ENCODE assay signal across 11 cellular contexts in the genomic region with DNA sequence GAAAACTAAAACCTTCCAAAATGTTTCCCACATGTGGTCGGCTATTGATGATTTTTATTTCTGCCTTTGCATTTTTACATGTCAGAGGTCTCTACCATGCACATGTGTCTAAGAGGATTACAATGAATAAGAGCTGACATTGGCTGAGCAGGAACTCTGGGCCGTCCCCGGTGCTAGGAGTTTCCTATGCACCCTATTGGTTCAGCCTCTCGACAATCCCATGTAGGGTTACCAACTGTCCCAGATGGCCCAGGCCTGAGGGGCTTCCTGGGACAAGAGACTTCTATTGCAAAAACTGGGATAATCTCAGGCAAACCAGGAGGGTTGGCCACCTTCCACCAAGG.
DNase-seq lines count a peak whose midpoint lies in the region; ATAC-seq and TF ChIP-seq lines count a peak whose summit lies in the region.
"Had no signal": no experiment of that assay in that cellular context is flagged by ENCODE, and none has a peak within 500 bp of the region (broad histone marks: within the 10 kb centered on the region; RNA-seq: fewer than 3 reads in every experiment).

No MANE protein-coding gene starts in this region.

- peaks cover 20% of the 10 kb centered on the region; the same call in 1 of the 2 replicates for H3K4me1 ChIP-seq in PC-3 (ENCODE audit: insufficient read depth, low read length)
- H3K4me1 ChIP-seq: upper lobe of right lung had no signal

- no peak overlapping the region for H3K9ac ChIP-seq in PC-3 (ENCODE audit: low read length)

- H3K27ac ChIP-seq in PC-3 (ENCODE audit: low read length): no peak overlapping the region
- H3K27ac ChIP-seq: upper lobe of right lung had no signal

- H3K36me3 ChIP-seq in PC-3 (ENCODE audit: low read depth, low read length): no peaks in the 10 kb centered on the region
- H3K36me3 ChIP-seq: upper lobe of right lung had no signal

- CTCF ChIA-PET in activated naive CD4-positive, alpha-beta T cell treated with anti-CD3 and anti-CD28 coated beads for 36 hours (lab: Charles Lee): interaction anchor here (1.4 kb wide), 1 partner anchor 115 kb away, joined by 4 read pairs; the partner anchor contains the start of gene TNRC6C
- CTCF ChIA-PET in PC-3 (lab: Charles Lee): no interaction called here

- H2AFZ ChIP-seq in PC-3 (ENCODE audit: low read length): no peak overlapping the region

- H3K9me3 Mint-ChIP-seq in activated naive CD4-positive, alpha-beta T cell treated with anti-CD3 and anti-CD28 coated beads for 36 hours: no peaks in the 10 kb centered on the region
- H3K9me3 Mint-ChIP-seq in central memory CD8-positive, alpha-beta T cell: no peaks in the 10 kb centered on the region
- no peaks in the 10 kb centered on the region for H3K9me3 Mint-ChIP-seq in stimulated activated effector memory CD8-positive, alpha-beta T cell treated with anti-CD3 and anti-CD28 coated beads, Interleukin-12 subunit alpha, Interleukin-12 subunit beta, amount 100 ng/mL, for 72 hours

- no TSS peak for BruUV-seq in PC-3 (replicated peaks; lab: Mats Ljungman, UMichigan)

- H3F3A ChIP-seq in PC-3 (ENCODE audit: low read length, unreplicated experiment): no peaks in the 10 kb centered on the region

- H3K4me1 Mint-ChIP-seq in activated naive CD4-positive, alpha-beta T cell treated with anti-CD3 and anti-CD28 coated beads for 36 hours (ENCODE audit: low read depth): peaks cover 54% of the 10 kb centered on the region
- H3K4me1 Mint-ChIP-seq in central memory CD8-positive, alpha-beta T cell: peaks cover 62% of the 10 kb centered on the region
- peaks cover 70% of the 10 kb centered on the region for H3K4me1 Mint-ChIP-seq in stimulated activated effector memory CD8-positive, alpha-beta T cell treated with anti-CD3 and anti-CD28 coated beads, Interleukin-12 subunit alpha, Interleukin-12 subunit beta, amount 100 ng/mL, for 72 hours

- intact Hi-C loops in activated naive CD4-positive, alpha-beta T cell treated with anti-CD3 and anti-CD28 coated beads for 36 hours (cut with micrococcal nuclease): loop anchor here (1.0 to 10.0 kb wide), 7 partner anchors 39 to 398 kb away; partner anchors contain the start of genes TMC8 and TNRC6C
- intact Hi-C loops in PC-3 (cut with micrococcal nuclease): no loop called here

- peaks cover 4% of the 10 kb centered on the region; the same call in 1 of the 2 replicates for H3K9me3 ChIP-seq in PC-3 (ENCODE audit: low read length)
- H3K9me3 ChIP-seq: upper lobe of right lung had no signal

- H3K4me3 ChIP-seq in PC-3 (ENCODE audit: low read length): no peak overlapping the region
- H3K4me3 ChIP-seq: upper lobe of right lung had no signal

- peak overlapping the region; percentile 81 for H3K27ac Mint-ChIP-seq in activated naive CD4-positive, alpha-beta T cell treated with anti-CD3 and anti-CD28 coated beads for 36 hours
- H3K27ac Mint-ChIP-seq in central memory CD8-positive, alpha-beta T cell (ENCODE audit: low read depth): peak overlapping the region; percentile 90
- peak overlapping the region; percentile 4 for H3K27ac Mint-ChIP-seq in stimulated activated effector memory CD8-positive, alpha-beta T cell treated with anti-CD3 and anti-CD28 coated beads, Interleukin-12 subunit alpha, Interleukin-12 subunit beta, amount 100 ng/mL, for 72 hours

- H3K27me3 ChIP-seq in PC-3 (ENCODE audit: low read length): peaks cover 5% of the 10 kb centered on the region; the same call in 1 of the 2 replicates
- H3K27me3 ChIP-seq: upper lobe of right lung had no signal

- peak; percentile 41 for DNase-seq in activated naive CD4-positive, alpha-beta T cell treated with anti-CD3 and anti-CD28 coated beads for 36 hours
- DNase-seq in activated naive CD4-positive, alpha-beta T cell treated with Interleukin-2 at 50 U/mL for 16 hours: no peak
- DNase-seq in PC-3 (no peak), HUDEP-2 (lab: John Stamatoyannopoulos, UW; ENCODE audit: unreplicated experiment in 76 of 76) (no peak)
- DNase-seq in central memory CD8-positive, alpha-beta T cell (ENCODE audit: low spot score in 2 of 2): no peak
- no peak for DNase-seq in stimulated activated effector memory CD8-positive, alpha-beta T cell treated with anti-CD3 and anti-CD28 coated beads, Interleukin-12 subunit alpha, Interleukin-12 subunit beta, amount 100 ng/mL, for 72 hours (ENCODE audit: low spot score in 2 of 2)
- DNase-seq: NCI-H2171, occipital lobe had no signal

- POLR2A ChIA-PET in PC-3 (lab: Charles Lee; ENCODE audit: unreplicated experiment): no interaction called here

- no peak; the same call in 1 of the 2 replicates for ATAC-seq in PC-3
- no peak for ATAC-seq in central memory CD8-positive, alpha-beta T cell (replicated peaks; ENCODE audit: extremely low read depth, poor library complexity, severe bottlenecking)
- peak; percentile 9 for ATAC-seq in stimulated activated effector memory CD8-positive, alpha-beta T cell treated with anti-CD3 and anti-CD28 coated beads, Interleukin-12 subunit alpha, Interleukin-12 subunit beta, amount 100 ng/mL, for 72 hours
- ATAC-seq in HG02885 (IDR thresholded peaks at IDR 0.05; ENCODE audit: poor library complexity, unreplicated experiment): no peak
- ATAC-seq in HG02852 (IDR thresholded peaks at IDR 0.05; ENCODE audit: unreplicated experiment): no peak

- H3K79me2 ChIP-seq in PC-3 (ENCODE audit: low read length): no peaks in the 10 kb centered on the region

- no peaks in the 10 kb centered on the region for H3K9me2 ChIP-seq in PC-3 (replicated peaks; ENCODE audit: low read length)

- no peak for TF ChIP-seq CTCF in PC-3 (conservative IDR thresholded peaks at IDR 0.05; ENCODE audit: low read depth, low read length)

- H3K27me3 Mint-ChIP-seq in activated naive CD4-positive, alpha-beta T cell treated with anti-CD3 and anti-CD28 coated beads for 36 hours (ENCODE audit: low read depth): peaks cover 8% of the 10 kb centered on the region
- H3K27me3 Mint-ChIP-seq in central memory CD8-positive, alpha-beta T cell: no peaks in the 10 kb centered on the region

- no peak overlapping the region for H3K4me3 Mint-ChIP-seq in activated naive CD4-positive, alpha-beta T cell treated with anti-CD3 and anti-CD28 coated beads for 36 hours
- peak overlapping the region; percentile 13 for H3K4me3 Mint-ChIP-seq in central memory CD8-positive, alpha-beta T cell
- H3K4me3 Mint-ChIP-seq in stimulated activated effector memory CD8-positive, alpha-beta T cell treated with anti-CD3 and anti-CD28 coated beads, Interleukin-12 subunit alpha, Interleukin-12 subunit beta, amount 100 ng/mL, for 72 hours: peak overlapping the region; percentile 6

- H3K36me3 Mint-ChIP-seq in activated naive CD4-positive, alpha-beta T cell treated with anti-CD3 and anti-CD28 coated beads for 36 hours (ENCODE audit: low read depth): no peaks in the 10 kb centered on the region
- peaks cover 5% of the 10 kb centered on the region for H3K36me3 Mint-ChIP-seq in central memory CD8-positive, alpha-beta T cell (ENCODE audit: insufficient read depth)
- peaks cover 16% of the 10 kb centered on the region for H3K36me3 Mint-ChIP-seq in stimulated activated effector memory CD8-positive, alpha-beta T cell treated with anti-CD3 and anti-CD28 coated beads, Interleukin-12 subunit alpha, Interleukin-12 subunit beta, amount 100 ng/mL, for 72 hours

- H4K20me1 ChIP-seq in PC-3 (ENCODE audit: low read length): no peaks in the 10 kb centered on the region

- peak overlapping the region; percentile 17; the same call in 1 of the 2 replicates for H3K4me2 ChIP-seq in PC-3 (ENCODE audit: low read length)

Comparison
In these comparisons a context has a peak if more than half of its experiments do, and no peak if none do; other contexts are left out.
1. H3K27ac Mint-ChIP-seq: peak in every context shown above with its lines; median percentile 90 in central memory CD8-positive, alpha-beta T cell; 81 in activated naive CD4-positive, alpha-beta T cell treated with anti-CD3 and anti-CD28 coated beads for 36 hours; 4 in stimulated activated effector memory CD8-positive, alpha-beta T cell treated with anti-CD3 and anti-CD28 coated beads, Interleukin-12 subunit alpha, Interleukin-12 subunit beta, amount 100 ng/mL, for 72 hours.